In genomic region chr4:182537031-182537617, GRCh38 we compare ENCODE assay signal across 19 cellular contexts.
DNase-seq lines count a peak whose midpoint lies in the region; ATAC-seq and TF ChIP-seq lines count a peak whose summit lies in the region.
"Had no signal": no experiment of that assay in that cellular context is flagged by ENCODE, and none has a peak within 500 bp of the region (broad histone marks: within the 10 kb centered on the region; RNA-seq: fewer than 3 reads in every experiment).

No MANE protein-coding gene starts in this region.

- H3F3A ChIP-seq in smooth muscle cell (ENCODE audit: low read depth): peaks cover 7% of the 10 kb centered on the region

- H2AFZ ChIP-seq in smooth muscle cell (ENCODE audit: low read depth): no peak overlapping the region

- no peak for TF ChIP-seq CTCF in smooth muscle cell (IDR thresholded peaks at IDR 0.05; ENCODE audit: borderline replicate concordance, insufficient read depth, poor library complexity, severe bottlenecking)
- TF ChIP-seq CTCF in mesothelial cell of epicardium (IDR thresholded peaks at IDR 0.05; ENCODE audit: unreplicated experiment): no peak

- H3K9ac ChIP-seq in HUES48 (ENCODE audit: low read depth, low read length) (peak overlapping the region; percentile 25; the same call in 1 of the 2 replicates), iPS-20b (ENCODE audit: low read depth, low read length) (peak overlapping the region; percentile 9; the same call in 1 of the 2 replicates), smooth muscle cell (ENCODE audit: low read depth) (no peak overlapping the region)

- 41% methylated on average over 6 of the region's 6 CpGs for WGBS in smooth muscle cell (ENCODE audit: low lambda C conversion rate)

- H3K27me3 ChIP-seq in HUES48 (ENCODE audit: control insufficient read depth, insufficient read depth, low read length) (no peaks in the 10 kb centered on the region), iPS-20b (ENCODE audit: insufficient read depth, low read length) (no peaks in the 10 kb centered on the region), smooth muscle cell (ENCODE audit: low read depth) (no peaks in the 10 kb centered on the region)
- H3K27me3 ChIP-seq: SJSA1 had no signal

- H3K27me3 Mint-ChIP-seq in mesothelial cell of epicardium (ENCODE audit: low read depth): no peaks in the 10 kb centered on the region
- H3K27me3 Mint-ChIP-seq: B cell; CD4-positive, alpha-beta T cell had no signal

- H3K27ac ChIP-seq in HUES48 (ENCODE audit: low read depth, low read length) (peak overlapping the region; percentile 50), iPS-20b (ENCODE audit: low read length) (peak overlapping the region; percentile 34), smooth muscle cell (ENCODE audit: low read depth) (no peak overlapping the region)
- H3K27ac ChIP-seq: SJSA1 had no signal

- H3K36me3 ChIP-seq in HUES48 (ENCODE audit: control insufficient read depth, insufficient read depth, low read length) (no peaks in the 10 kb centered on the region), iPS-20b (ENCODE audit: insufficient read depth, low read depth, low read length) (no peaks in the 10 kb centered on the region), smooth muscle cell (ENCODE audit: low read depth) (no peaks in the 10 kb centered on the region)
- H3K36me3 ChIP-seq: SJSA1 had no signal

- H3K27ac Mint-ChIP-seq in mesothelial cell of epicardium: no peak overlapping the region
- H3K27ac Mint-ChIP-seq: B cell; CD4-positive, alpha-beta T cell had no signal

- no peak overlapping the region for H3K4me3 Mint-ChIP-seq in mesothelial cell of epicardium
- H3K4me3 Mint-ChIP-seq: B cell; CD4-positive, alpha-beta T cell had no signal

- peaks cover 2% of the 10 kb centered on the region for H3K4me1 Mint-ChIP-seq in mesothelial cell of epicardium
- H3K4me1 Mint-ChIP-seq: B cell had no signal

- no peaks in the 10 kb centered on the region for H3K9me3 Mint-ChIP-seq in mesothelial cell of epicardium
- H3K9me3 Mint-ChIP-seq: CD4-positive, alpha-beta T cell had no signal

- peaks cover 90% of the 10 kb centered on the region for H4K20me1 ChIP-seq in smooth muscle cell (ENCODE audit: low read depth)

- H3K4me3 ChIP-seq in HUES48 (ENCODE audit: low read depth, low read length) (peak overlapping the region; percentile 40), iPS-20b (ENCODE audit: low read length) (peak overlapping the region; percentile 23; the same call in 1 of the 2 replicates), smooth muscle cell (no peak overlapping the region)
- H3K4me3 ChIP-seq: GM12878, K562, SJSA1 had no signal

- no peak for ATAC-seq in HG02610 (IDR thresholded peaks at IDR 0.05; ENCODE audit: unreplicated experiment)
- ATAC-seq: GM12878, K562 had no signal

- H3K4me2 ChIP-seq in smooth muscle cell: peak overlapping the region; percentile 9

- no peaks in the 10 kb centered on the region for H3K36me3 Mint-ChIP-seq in mesothelial cell of epicardium

- H3K79me2 ChIP-seq in smooth muscle cell (ENCODE audit: low read depth): peaks cover 73% of the 10 kb centered on the region

- H3K4me1 ChIP-seq in HUES48 (ENCODE audit: control insufficient read depth, insufficient read depth, low read length): peaks cover 48% of the 10 kb centered on the region
- peaks cover 30% of the 10 kb centered on the region for H3K4me1 ChIP-seq in iPS-20b (ENCODE audit: insufficient read depth, low read length)
- H3K4me1 ChIP-seq in smooth muscle cell (ENCODE audit: low read depth): peaks cover 24% of the 10 kb centered on the region

- DNase-seq in astrocyte of the hippocampus (ENCODE audit: low read depth, low spot score) (peak; percentile 43), smooth muscle cell (lab: John Stamatoyannopoulos, UW; ENCODE audit: unreplicated experiment) (no peak), mesothelial cell of epicardium (ENCODE audit: low spot score in 2 of 2, unreplicated experiment in 2 of 2) (no peak), AG20443 (ENCODE audit: low spot score) (no peak)
- DNase-seq: Calu3; CD4-positive, alpha-beta T cell; DND-41; NCI-H1436; NCI-H2029 treated with DMSO at 0.1 percent for 48 hours; NCI-H510A; NCI-H82; PC-3 had no signal

- no peaks in the 10 kb centered on the region for H3K9me3 ChIP-seq in HUES48 (ENCODE audit: control insufficient read depth, insufficient read depth, low read length)
- H3K9me3 ChIP-seq in iPS-20b (ENCODE audit: insufficient read depth, low read depth, low read length): no peaks in the 10 kb centered on the region
- no peaks in the 10 kb centered on the region for H3K9me3 ChIP-seq in smooth muscle cell (replicated peaks; ENCODE audit: low read depth)
- H3K9me3 ChIP-seq: SJSA1 had no signal
